Comparison of ENCODE assay signal across 34 cellular contexts in the genomic region with DNA sequence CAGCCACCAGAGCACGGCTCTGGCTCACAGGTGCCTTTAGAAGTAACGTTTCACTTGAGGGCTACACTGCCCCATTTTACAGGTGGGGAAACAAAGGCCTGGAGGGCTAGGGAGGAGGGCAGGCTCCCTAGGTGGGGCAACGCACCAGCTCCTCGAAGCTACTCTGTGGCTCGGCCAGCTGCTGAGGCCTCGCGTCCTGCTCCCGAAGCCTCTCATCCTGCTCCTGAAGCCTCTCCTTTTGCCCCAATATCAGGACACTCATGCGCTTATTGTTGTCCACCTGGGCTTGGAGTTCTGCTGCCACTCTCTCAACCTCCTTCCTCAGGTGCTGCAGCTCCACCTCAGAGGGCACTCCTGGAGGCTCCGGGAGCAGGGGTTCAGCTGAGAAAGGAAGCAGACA. TPM values are rescaled to one million over a fixed set of nuclear protein-coding genes. Genes with fewer than 3 reads are reported as not detected.
"Had no signal": no experiment of that assay in that cellular context is flagged by ENCODE, and none has a peak within 500 bp of the region (broad histone marks: within the 10 kb centered on the region; RNA-seq: fewer than 3 reads in every experiment).

No MANE protein-coding gene starts in this region.

- H3K4me1 Mint-ChIP-seq: stimulated activated naive B cell treated with anti-CD40 and anti-IgM and Interleukin-4, amounts not matched to agents 10 μg/mL and 1 μg/mL and 100 μg/mL, for 72 hours; stimulated activated naive CD8-positive, alpha-beta T cell treated with anti-CD3 and anti-CD28 coated beads, Interleukin-15, amount 100 ng/mL, for 72 hours had no signal

- H3K4me3 Mint-ChIP-seq: stimulated activated effector memory CD8-positive, alpha-beta T cell treated with anti-CD3 and anti-CD28 coated beads, Interleukin-12 subunit alpha, Interleukin-12 subunit beta, amount 100 ng/mL, for 72 hours; stimulated activated memory B cell treated with anti-CD40 and anti-IgM and Interleukin-4, amounts not matched to agents 10 μg/mL and 1 μg/mL and 100 μg/mL, for 72 hours; stimulated activated naive B cell treated with anti-CD40 and anti-IgM and Interleukin-4, amounts not matched to agents 10 μg/mL and 1 μg/mL and 100 μg/mL, for 72 hours; stimulated activated naive CD8-positive, alpha-beta T cell treated with anti-CD3 and anti-CD28 coated beads, Interleukin-15, amount 100 ng/mL, for 72 hours; stimulated activated naive CD8-positive, alpha-beta T cell treated with anti-CD3 and anti-CD28 coated beads, Interleukin-15, Interleukin-2, amounts not matched to agents 100 ng/mL and 50 ng/mL, for 24 hours; type B pancreatic cell had no signal

- H3K27ac Mint-ChIP-seq: stimulated activated effector memory CD8-positive, alpha-beta T cell treated with anti-CD3 and anti-CD28 coated beads, Interleukin-12 subunit alpha, Interleukin-12 subunit beta, amount 100 ng/mL, for 72 hours; stimulated activated memory B cell treated with anti-CD40 and anti-IgM and Interleukin-4, amounts not matched to agents 10 μg/mL and 1 μg/mL and 100 μg/mL, for 72 hours; stimulated activated naive CD8-positive, alpha-beta T cell treated with anti-CD3 and anti-CD28 coated beads, Interleukin-15, Interleukin-2, amounts not matched to agents 100 ng/mL and 50 ng/mL, for 24 hours; type B pancreatic cell had no signal

- H3K9me3 Mint-ChIP-seq: stimulated activated effector memory CD8-positive, alpha-beta T cell treated with anti-CD3 and anti-CD28 coated beads, Interleukin-12 subunit alpha, Interleukin-12 subunit beta, amount 100 ng/mL, for 72 hours; stimulated activated memory B cell treated with anti-CD40 and anti-IgM and Interleukin-4, amounts not matched to agents 10 μg/mL and 1 μg/mL and 100 μg/mL, for 72 hours; stimulated activated naive B cell treated with anti-CD40 and anti-IgM and Interleukin-4, amounts not matched to agents 10 μg/mL and 1 μg/mL and 100 μg/mL, for 72 hours; stimulated activated naive CD8-positive, alpha-beta T cell treated with anti-CD3 and anti-CD28 coated beads, Interleukin-15, amount 100 ng/mL, for 72 hours; stimulated activated naive CD8-positive, alpha-beta T cell treated with anti-CD3 and anti-CD28 coated beads, Interleukin-15, Interleukin-2, amounts not matched to agents 100 ng/mL and 50 ng/mL, for 24 hours; type B pancreatic cell had no signal

- H3K27me3 ChIP-seq: stomach, suprapubic skin, testis, thyroid gland, tibial artery, tibial nerve, transverse colon, upper lobe of left lung, upper lobe of right lung, uterus, vagina had no signal

- H3K36me3 ChIP-seq: suprapubic skin, thoracic aorta, thyroid gland, transverse colon, upper lobe of right lung, uterus, vagina had no signal

- H3K4me1 ChIP-seq: suprapubic skin, testis, thyroid gland, tibial artery, tibial nerve, upper lobe of left lung, upper lobe of right lung, uterus, vagina had no signal

- H3K36me3 Mint-ChIP-seq: stimulated activated effector memory CD8-positive, alpha-beta T cell treated with anti-CD3 and anti-CD28 coated beads, Interleukin-12 subunit alpha, Interleukin-12 subunit beta, amount 100 ng/mL, for 72 hours; type B pancreatic cell had no signal

- H3K4me3 ChIP-seq: stomach, suprapubic skin, testis, thoracic aorta, thyroid gland, tibial artery, tibial nerve, transverse colon, upper lobe of left lung, upper lobe of right lung, uterus, vagina had no signal

- DNase-seq: stimulated activated CD4-positive, alpha-beta T cell treated with anti-CD3 and anti-CD28 coated beads, Interleukin-2, amount 100 ng/mL, for 48 hours; stimulated activated CD4-positive, alpha-beta T cell treated with anti-CD3 and anti-CD28 coated beads, Interleukin-4, amount 100 ng/mL, for 1 hour; stimulated activated CD4-positive, alpha-beta T cell treated with anti-CD3 and anti-CD28 coated beads, Interleukin-4, amount 100 ng/mL, for 24 hours; stimulated activated CD4-positive, alpha-beta T cell treated with anti-CD3 and anti-CD28 coated beads, Interleukin-4, amount 100 ng/mL, for 4 hours; stimulated activated CD8-positive, alpha-beta memory T cell treated with anti-CD3 and anti-CD28 coated beads, Interleukin-4, amount 100 ng/mL, for 48 hours; stimulated activated naive B cell treated with anti-CD40 and anti-IgM and Interleukin-4, amounts not matched to agents 10 μg/mL and 1 μg/mL and 100 μg/mL, for 72 hours; stimulated activated naive CD4-positive, alpha-beta T cell; stimulated activated naive CD4-positive, alpha-beta T cell treated with Interleukin-2 at 50 U/mL for 16 hours; stimulated activated naive CD8-positive, alpha-beta T cell treated with anti-CD3 and anti-CD28 coated beads, Interleukin-15, amount 100 ng/mL, for 72 hours; stimulated activated naive CD8-positive, alpha-beta T cell treated with anti-CD3 and anti-CD28 coated beads, Interleukin-15, Interleukin-2, amounts not matched to agents 100 U/mL and 50 U/mL, for 24 hours; stomach; substantia nigra; testis; thyroid gland; tibial artery; transverse colon; trophoblast cell; upper lobe of right lung; uterus had no signal

- ATAC-seq: stimulated activated effector memory CD8-positive, alpha-beta T cell treated with anti-CD3 and anti-CD28 coated beads, Interleukin-12 subunit alpha, Interleukin-12 subunit beta, amount 100 ng/mL, for 72 hours; stimulated activated memory B cell treated with anti-CD40 and anti-IgM and Interleukin-4, amounts not matched to agents 10 μg/mL and 1 μg/mL and 100 μg/mL, for 72 hours; stimulated activated naive B cell treated with anti-CD40 and anti-IgM and Interleukin-4, amounts not matched to agents 10 μg/mL and 1 μg/mL and 100 μg/mL, for 72 hours; stimulated activated naive CD8-positive, alpha-beta T cell treated with anti-CD3 and anti-CD28 coated beads, Interleukin-15, amount 100 ng/mL, for 72 hours; stimulated activated naive CD8-positive, alpha-beta T cell treated with anti-CD3 and anti-CD28 coated beads, Interleukin-15, Interleukin-2, amounts not matched to agents 100 U/mL and 50 U/mL, for 24 hours; upper lobe of right lung had no signal

- H3K9me3 ChIP-seq: stomach, suprapubic skin, testis, thoracic aorta, thyroid gland, tibial artery, tibial nerve, transverse colon, upper lobe of left lung, upper lobe of right lung, uterus, vagina had no signal

- H3K27ac ChIP-seq: stomach, suprapubic skin, testis, thoracic aorta, thyroid gland, tibial artery, tibial nerve, transverse colon, upper lobe of left lung, upper lobe of right lung, uterus, vagina had no signal

- FAIRE-seq: urothelium cell line had no signal

- H3K27me3 Mint-ChIP-seq: stimulated activated naive CD8-positive, alpha-beta T cell treated with anti-CD3 and anti-CD28 coated beads, Interleukin-15, Interleukin-2, amounts not matched to agents 100 ng/mL and 50 ng/mL, for 24 hours had no signal

RNA-seq across cellular contexts. Expression of gene OR4F6, which starts 28.2 kb away (rescaled TPM):
- total RNA-seq: stomach, subcutaneous adipose tissue, suprapubic skin, temporal lobe, testis, thoracic aorta, thyroid gland, tibial nerve, transverse colon, upper lobe of left lung, upper lobe of right lung, ureter, urinary bladder, uterus, vagina had no signal
- polyA plus RNA-seq: stomach, thymus, urinary bladder had no signal

RNA-seq across cellular contexts. Expression of gene OR4F15, which starts 36.9 kb away (rescaled TPM):
- total RNA-seq: stomach, subcutaneous adipose tissue, temporal lobe, testis, thoracic aorta, thyroid gland, tibial nerve, transverse colon, upper lobe of left lung, upper lobe of right lung, ureter, urinary bladder, uterus, vagina had no signal
- polyA plus RNA-seq: stomach, urinary bladder had no signal
